In the genomic region with DNA sequence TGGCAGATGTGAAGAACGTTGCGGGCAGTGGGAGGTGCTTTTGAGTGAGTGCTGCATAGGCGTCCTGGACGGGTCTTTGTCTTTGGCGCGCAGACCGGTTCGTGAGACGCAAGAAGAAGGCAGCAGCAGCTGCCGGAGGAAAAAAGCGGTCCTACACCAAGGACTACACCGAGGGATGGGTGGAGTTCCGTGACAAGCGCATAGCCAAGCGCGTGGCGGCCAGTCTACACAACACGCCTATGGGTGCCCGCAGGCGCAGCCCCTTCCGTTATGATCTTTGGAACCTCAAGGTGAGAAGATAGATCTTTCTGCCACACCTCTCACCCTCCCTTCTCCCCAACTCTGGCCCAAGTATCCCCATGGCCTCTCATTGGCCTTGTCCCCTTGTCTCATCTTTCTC, we compare ENCODE assay signal across 8 cellular contexts. TPM values are rescaled to one million over a fixed set of nuclear protein-coding genes. Genes with fewer than 3 reads are reported as not detected.
DNase-seq lines count a peak whose midpoint lies in the region; ATAC-seq, FAIRE-seq and TF ChIP-seq lines count a peak whose summit lies in the region.

No MANE protein-coding gene starts in this region.

- peak overlapping the region; percentile 87; the same call in 1 of the 2 replicates for H2AFZ ChIP-seq in GM23248

- peaks cover 13% of the 10 kb centered on the region for H3K27me3 Mint-ChIP-seq in activated T-helper 17 cell treated with anti-CD3 and anti-CD28 coated beads, Interleukin-2, amount 50 U/mL, for 72 hours

- peaks cover 6% of the 10 kb centered on the region for H3K36me3 Mint-ChIP-seq in activated T-helper 17 cell treated with anti-CD3 and anti-CD28 coated beads, Interleukin-2, amount 50 U/mL, for 72 hours (ENCODE audit: low read depth)

- TF ChIP-seq CTCF in A549 (IDR thresholded peaks at IDR 0.05) (no peak), brain microvascular endothelial cell (IDR thresholded peaks at IDR 0.05; ENCODE audit: low read depth, low read length, missing control alignments) (no peak)

- H4K20me1 ChIP-seq in GM23248 (ENCODE audit: insufficient read depth) = no peaks in the 10 kb centered on the region

- H3K4me2 ChIP-seq in A549 = peak overlapping the region; percentile 91
- peak overlapping the region; percentile 93 for H3K4me2 ChIP-seq in GM23248 (ENCODE audit: unreplicated experiment)

- CTCF ChIA-PET in A549 (lab: Yijun Ruan, JAX) = no interaction called here

- 86% methylated on average over 14 of the region's 21 CpGs for WGBS in A549 (ENCODE audit: missing lambda C conversion rate)
- 78 to 82% methylated on average over 16 to 21 of the region's 21 CpGs for WGBS in GM23248 (ENCODE audit: low coverage in 1 of 2, low lambda C conversion rate in 2 of 2, missing lambda C conversion rate in 2 of 2), 2 experiments

- H3K27me3 ChIP-seq in GM23248 (replicated peaks; ENCODE audit: insufficient read depth) = no peaks in the 10 kb centered on the region
- no peaks in the 10 kb centered on the region for H3K27me3 ChIP-seq in brain microvascular endothelial cell (replicated peaks)
- peaks cover 28% of the 10 kb centered on the region for H3K27me3 ChIP-seq in mononuclear cell (ENCODE audit: insufficient read depth, low read length)

- H3K79me2 ChIP-seq in GM23248 (ENCODE audit: insufficient read depth) = peaks cover 30% of the 10 kb centered on the region

- H3K36me3 ChIP-seq in GM23248 (ENCODE audit: low read depth) = peaks cover 14% of the 10 kb centered on the region
- H3K36me3 ChIP-seq in brain microvascular endothelial cell (replicated peaks) = peaks cover 11% of the 10 kb centered on the region

- H3K9ac ChIP-seq in GM23248 = peak overlapping the region; percentile 95

- no peaks in the 10 kb centered on the region for H3K9me3 ChIP-seq in A549
- no peaks in the 10 kb centered on the region for H3K9me3 ChIP-seq in GM23248 (ENCODE audit: low read depth)
- H3K9me3 ChIP-seq in mononuclear cell (ENCODE audit: low read depth, low read length) = no peaks in the 10 kb centered on the region

- no peaks in the 10 kb centered on the region for H3K9me2 ChIP-seq in GM23248 (ENCODE audit: insufficient read depth)

- TF ChIP-seq RAD21 in A549 (conservative IDR thresholded peaks at IDR 0.05 in 1 of 2, IDR thresholded peaks at IDR 0.05 in 1 of 2) = no peak

- FAIRE-seq in A549 (lab: Jason Lieb, UNC) = no peak

- in situ Hi-C loops in GM23248 (cut with MboI) = no loop called here
- in situ Hi-C loops in brain microvascular endothelial cell (cut with HindIII; ENCODE audit: low pct_ligation_motif_present, low sequenced_read_pairs) = no loop called here

- H3K4me3 Mint-ChIP-seq in activated T-helper 17 cell treated with anti-CD3 and anti-CD28 coated beads, Interleukin-2, amount 50 U/mL, for 72 hours = no peak overlapping the region

- H3K4me1 Mint-ChIP-seq in activated T-helper 17 cell treated with anti-CD3 and anti-CD28 coated beads, Interleukin-2, amount 50 U/mL, for 72 hours = peaks cover 22% of the 10 kb centered on the region

- H3K27ac ChIP-seq in A549 (peak overlapping the region in 1 of 2 experiments; percentile 95; a peak in 1 of 6 replicates), GM23248 (no peak overlapping the region), brain microvascular endothelial cell (peak overlapping the region; percentile 83)

- H3K9me3 Mint-ChIP-seq in activated T-helper 17 cell treated with anti-CD3 and anti-CD28 coated beads, Interleukin-2, amount 50 U/mL, for 72 hours = no peaks in the 10 kb centered on the region

- H3K4me3 ChIP-seq in A549 = peak overlapping the region; percentile 77
- H3K4me3 ChIP-seq in GM23248 = peak overlapping the region; percentile 96
- peak overlapping the region; percentile 100 for H3K4me3 ChIP-seq in brain microvascular endothelial cell (ENCODE audit: low read depth, low read length)
- H3K4me3 ChIP-seq in mononuclear cell (ENCODE audit: low read length) = peak overlapping the region; percentile 74

- H3K4me1 ChIP-seq in A549 (peaks cover 4% of the 10 kb centered on the region; the same call in 1 of the 3 replicates), GM23248 (ENCODE audit: insufficient read depth) (0 out of 2 replicates have a peak, but pooled peaks cover 5% of the 10 kb centered on the region), mononuclear cell (ENCODE audit: insufficient read depth, low read length) (peaks cover 29% of the 10 kb centered on the region)

- ATAC-seq in A549 (no peak), HG03135 (IDR thresholded peaks at IDR 0.05; ENCODE audit: unreplicated experiment) (no peak)
- no peak for ATAC-seq in activated T-helper 17 cell treated with anti-CD3 and anti-CD28 coated beads, Interleukin-2, amount 50 U/mL, for 72 hours (replicated peaks)

- DNase-seq in A549 (ENCODE audit: low read depth in 1 of 2, low spot score in 1 of 2) = no peak
- DNase-seq in GM23248 = no peak
- DNase-seq in brain microvascular endothelial cell = no peak
- no peak for DNase-seq in hippocampal formation (lab: John Stamatoyannopoulos, UW)
- no peak for DNase-seq in ecto neural progenitor cell (ENCODE audit: low spot score)

- no peak for TF ChIP-seq EP300 in A549 (IDR thresholded peaks at IDR 0.05)

- POLR2A ChIA-PET in A549 (lab: Yijun Ruan, JAX) = no interaction called here

- H3F3A ChIP-seq in GM23248 (ENCODE audit: insufficient read depth) = peaks cover 32% of the 10 kb centered on the region; the same call in 1 of the 2 replicates

- TF ChIP-seq POLR2A in A549 (IDR thresholded peaks at IDR 0.05; ENCODE audit: low read length) = no peak

- H3K27ac Mint-ChIP-seq in activated T-helper 17 cell treated with anti-CD3 and anti-CD28 coated beads, Interleukin-2, amount 50 U/mL, for 72 hours = no peak overlapping the region

TF ChIP-seq in A549, 52 proteins besides CTCF, POLR2A, EP300 and RAD21:
- no peak for TF ChIP-seq MAFK (IDR thresholded peaks at IDR 0.05; ENCODE audit: partially characterized antibody)
TF ChIP-seq in A549: peak in this region for 0.

RNA-seq across cellular contexts. Expression of a gene that starts 1.1 kb away (rescaled TPM):
- polyA plus RNA-seq in A549 (2011; rRNA removed) = 10.6 and 11.9 TPM in 2 replicates
- 14.0 and 18.5 TPM in 2 replicates for polyA plus RNA-seq in A549 (2012; cell fraction: cytosol; rRNA removed)
- 12.6 and 12.9 TPM in 2 replicates for polyA plus RNA-seq in A549 (2012; cell fraction: nucleus; rRNA removed)
- 10.6 to 11.5 TPM (median 11.1 TPM) in 3 replicates for polyA plus RNA-seq in A549 (2017; fragmentation: RNase III; extraction: RNeasy Plus Mini Kit Qiagen cat#74134 plus additional on column Dnase treatment)
- polyA minus RNA-seq in A549 (2011; rRNA and poly(A)+ RNA removed) = 8.2 and 10.0 TPM in 2 replicates
- 10.9 and 12.9 TPM in 2 replicates for total RNA-seq in GM23248 (2014; rRNA removed; shearing (Covaris generic))
- polyA plus RNA-seq in GM23248 (2016; fragmentation: Nextera tagmentation; extraction: Ambion mirVana) = 17.3 and 17.6 TPM in 2 replicates
- 36.9 TPM for total RNA-seq in mononuclear cell
- 10 to 100 TPM; 24.5 to 30.0 TPM for total RNA-seq in activated T-helper 17 cell treated with anti-CD3 and anti-CD28 coated beads, Interleukin-2, amount 50 U/mL, for 72 hours

RNA-seq across cellular contexts. Expression of a gene that starts 59.7 kb away (rescaled TPM):
- polyA plus RNA-seq in A549 (2011; rRNA removed) (59.0 and 62.9 TPM in 2 replicates), A549 (2017; fragmentation: RNase III; extraction: RNeasy Plus Mini Kit Qiagen cat#74134 plus additional on column Dnase treatment) (52.8 to 55.0 TPM (median 53.0 TPM) in 3 replicates), GM23248 (2016; fragmentation: Nextera tagmentation; extraction: Ambion mirVana) (67.1 and 70.8 TPM in 2 replicates)
- polyA plus RNA-seq in A549 (2012; cell fraction: cytosol; rRNA removed) = 28.7 and 30.1 TPM in 2 replicates
- 10.3 and 11.7 TPM in 2 replicates for polyA plus RNA-seq in A549 (2012; cell fraction: nucleus; rRNA removed)
- polyA minus RNA-seq in A549 (2011; rRNA and poly(A)+ RNA removed) = 15.7 and 16.9 TPM in 2 replicates
- total RNA-seq in GM23248 (2014; rRNA removed; shearing (Covaris generic)) = 81.6 and 87.2 TPM in 2 replicates
- 40.4 TPM for total RNA-seq in mononuclear cell
- total RNA-seq in activated T-helper 17 cell treated with anti-CD3 and anti-CD28 coated beads, Interleukin-2, amount 50 U/mL, for 72 hours = 10 to 100 TPM; 84.3 to 90.3 TPM
